In genomic region chr20:44572551-44573500, GRCh38 we compare ENCODE assay signal across 8 cellular contexts. TPM values are rescaled to one million over a fixed set of nuclear protein-coding genes. Genes with fewer than 3 reads are reported as not detected.
DNase-seq lines count a peak whose midpoint lies in the region; ATAC-seq lines count a peak whose summit lies in the region.

No MANE protein-coding gene starts in this region.

- no peak for ATAC-seq in stimulated activated naive B cell treated with anti-CD40 and anti-IgM and Interleukin-4, amounts not matched to agents 10 μg/mL and 1 μg/mL and 100 μg/mL, for 72 hours (replicated peaks)

- peaks cover 42% of the 10 kb centered on the region for H3K4me1 ChIP-seq in GM23248 (ENCODE audit: insufficient read depth)

- peak overlapping the region; percentile 11; the same call in 1 of the 2 replicates for H2AFZ ChIP-seq in GM23248

- no peaks in the 10 kb centered on the region for H3K27me3 ChIP-seq in GM23248 (replicated peaks; ENCODE audit: insufficient read depth)

- 0 out of 2 replicates have a peak, but pooled peaks cover 13% of the 10 kb centered on the region for H3K79me2 ChIP-seq in GM23248 (ENCODE audit: insufficient read depth)

- H3K27ac Mint-ChIP-seq in stimulated activated naive B cell treated with anti-CD40 and anti-IgM and Interleukin-4, amounts not matched to agents 10 μg/mL and 1 μg/mL and 100 μg/mL, for 72 hours: peak overlapping the region; percentile 75

- H3K27me3 Mint-ChIP-seq in stimulated activated naive B cell treated with anti-CD40 and anti-IgM and Interleukin-4, amounts not matched to agents 10 μg/mL and 1 μg/mL and 100 μg/mL, for 72 hours: no peaks in the 10 kb centered on the region

- WGBS in GM23248 (ENCODE audit: low coverage in 1 of 2, low lambda C conversion rate in 2 of 2, missing lambda C conversion rate in 2 of 2), 2 experiments: 0 to 1% methylated on average over 6 of the region's 6 CpGs

- H3K9me3 Mint-ChIP-seq in stimulated activated naive B cell treated with anti-CD40 and anti-IgM and Interleukin-4, amounts not matched to agents 10 μg/mL and 1 μg/mL and 100 μg/mL, for 72 hours: no peaks in the 10 kb centered on the region

- H3F3A ChIP-seq in GM23248 (ENCODE audit: insufficient read depth): peaks cover 42% of the 10 kb centered on the region

- peak overlapping the region; percentile 78 for H3K4me2 ChIP-seq in GM23248 (ENCODE audit: unreplicated experiment)

- in situ Hi-C loops in GM23248 (cut with MboI): no loop called here

- peak; percentile 94 for DNase-seq in GM23248
- peak in 53 of 58 donors; percentile 23 to 82 (median 62) for DNase-seq in anterior cingulate cortex (lab: John Stamatoyannopoulos, UW)
- DNase-seq in hippocampal formation (lab: John Stamatoyannopoulos, UW): peak; percentile 68 to 78
- no peak for DNase-seq in stimulated activated naive B cell treated with anti-CD40 and anti-IgM and Interleukin-4, amounts not matched to agents 10 μg/mL and 1 μg/mL and 100 μg/mL, for 72 hours
- no peak for DNase-seq in activated CD8-positive, alpha-beta memory T cell treated with anti-CD3 and anti-CD28 coated beads, Interleukin-2, amount 50 U/mL, for 4 hours
- DNase-seq in SIG-M5 (lab: John Stamatoyannopoulos, UW): no peak
- DNase-seq in activated CD4-positive, alpha-beta T cell treated with anti-CD3 and anti-CD28 coated beads, Interleukin-2, amount 50 U/mL, for 1 hour: no peak
- no peak for DNase-seq in NK-92 treated with Interleukin-12 subunit alpha and Interleukin-12 subunit beta, amount 100 ng/mL, for 24 hours (lab: John Stamatoyannopoulos, UW)

- H3K4me1 Mint-ChIP-seq in stimulated activated naive B cell treated with anti-CD40 and anti-IgM and Interleukin-4, amounts not matched to agents 10 μg/mL and 1 μg/mL and 100 μg/mL, for 72 hours: peaks cover 16 to 18% of the 10 kb centered on the region in 2 donors

- H3K4me3 Mint-ChIP-seq in stimulated activated naive B cell treated with anti-CD40 and anti-IgM and Interleukin-4, amounts not matched to agents 10 μg/mL and 1 μg/mL and 100 μg/mL, for 72 hours: no peak overlapping the region

- H3K4me3 ChIP-seq in GM23248: peak overlapping the region; percentile 50

- no peaks in the 10 kb centered on the region for H3K9me3 ChIP-seq in GM23248 (ENCODE audit: low read depth)

- H3K9ac ChIP-seq in GM23248: peak overlapping the region; percentile 82

- H3K9me2 ChIP-seq in GM23248 (ENCODE audit: insufficient read depth): no peaks in the 10 kb centered on the region

- H3K27ac ChIP-seq in GM23248: peak overlapping the region; percentile 98

- no peaks in the 10 kb centered on the region for H3K36me3 Mint-ChIP-seq in stimulated activated naive B cell treated with anti-CD40 and anti-IgM and Interleukin-4, amounts not matched to agents 10 μg/mL and 1 μg/mL and 100 μg/mL, for 72 hours

- no peaks in the 10 kb centered on the region for H4K20me1 ChIP-seq in GM23248 (ENCODE audit: insufficient read depth)

- no peaks in the 10 kb centered on the region for H3K36me3 ChIP-seq in GM23248 (ENCODE audit: low read depth)

RNA-seq across cellular contexts. Expression of gene PKIG, which starts 9.6 kb away (rescaled TPM):
- total RNA-seq in GM23248 (2014; rRNA removed; shearing (Covaris generic)): 56.1 and 83.7 TPM in 2 replicates
- 44.0 and 46.0 TPM in 2 replicates for polyA plus RNA-seq in GM23248 (2016; fragmentation: Nextera tagmentation; extraction: Ambion mirVana)

RNA-seq across cellular contexts. Expression of gene SERINC3, which starts 51.0 kb away (rescaled TPM):
- total RNA-seq in GM23248 (2014; rRNA removed; shearing (Covaris generic)): 105 and 141 TPM in 2 replicates
- 194 and 202 TPM in 2 replicates for polyA plus RNA-seq in GM23248 (2016; fragmentation: Nextera tagmentation; extraction: Ambion mirVana)

Comparison
In these comparisons a context has a peak if more than half of its experiments do, and no peak if none do; other contexts are left out.
1. DNase-seq: peak in GM23248 (single experiment), anterior cingulate cortex (53 of 58) and hippocampal formation (2 of 2); none in stimulated activated naive B cell treated with anti-CD40 and anti-IgM and Interleukin-4, amounts not matched to agents 10 μg/mL and 1 μg/mL and 100 μg/mL, for 72 hours (single experiment), activated CD8-positive, alpha-beta memory T cell treated with anti-CD3 and anti-CD28 coated beads, Interleukin-2, amount 50 U/mL, for 4 hours (single experiment), SIG-M5 (single experiment), activated CD4-positive, alpha-beta T cell treated with anti-CD3 and anti-CD28 coated beads, Interleukin-2, amount 50 U/mL, for 1 hour (single experiment) and NK-92 treated with Interleukin-12 subunit alpha and Interleukin-12 subunit beta, amount 100 ng/mL, for 24 hours (single experiment).